In the genomic region with DNA sequence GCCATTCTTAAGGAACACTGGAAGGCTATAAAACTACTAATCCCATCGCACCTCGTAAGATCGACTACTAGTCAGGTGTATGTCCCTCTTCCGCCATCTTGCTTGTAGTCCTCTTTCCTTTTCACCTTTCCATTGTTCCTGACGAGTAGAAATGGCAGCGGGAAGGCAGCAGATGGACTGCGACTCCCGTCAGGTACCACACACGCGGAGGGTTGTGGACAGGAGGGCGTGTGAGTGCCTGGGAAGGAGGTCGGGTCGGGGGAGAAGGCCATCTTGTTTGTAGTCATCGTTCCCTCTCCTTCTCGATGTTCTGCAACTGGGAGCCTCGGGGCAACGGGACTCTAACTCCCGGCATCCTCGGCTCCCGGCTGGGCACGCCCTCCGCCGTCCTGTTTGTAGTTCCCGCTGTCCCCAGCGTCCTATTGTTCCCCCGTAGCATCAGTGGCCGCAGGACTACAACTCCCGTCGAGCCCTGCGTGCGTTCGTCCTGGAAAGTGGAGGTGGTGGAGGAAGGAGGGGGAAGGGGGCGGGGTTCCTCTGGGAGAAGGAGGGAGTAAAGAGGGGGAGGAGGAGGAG, we compare ENCODE assay signal across 8 cellular contexts.
DNase-seq lines count a peak whose midpoint lies in the region; ATAC-seq and TF ChIP-seq lines count a peak whose summit lies in the region.

No MANE protein-coding gene starts in this region.

- no peaks in the 10 kb centered on the region for H3K27me3 ChIP-seq in iPS-18a (ENCODE audit: control insufficient read depth, insufficient read depth, low read length)

- H3K9me3 ChIP-seq in iPS-18a (ENCODE audit: control insufficient read depth, low read depth, low read length), result no peaks in the 10 kb centered on the region

- no peak for TF ChIP-seq CTCF in VCaP (conservative IDR thresholded peaks at IDR 0.05)

- H3K36me3 ChIP-seq in iPS-18a (ENCODE audit: control insufficient read depth, low read depth, low read length), result peaks cover 7% of the 10 kb centered on the region

- DNase-seq in ACHN (peak; percentile 100), NCI-H2196 treated with DMSO at 0.1 percent for 48 hours (lab: John Stamatoyannopoulos, UW; ENCODE audit: unreplicated experiment) (peak; percentile 99), T47D (ENCODE audit: low read depth in 1 of 2, low spot score in 1 of 2) (peak; percentile 88 to 100), skeletal muscle cell (ENCODE audit: low read depth) (peak; percentile 99)

- peak; percentile 71 for ATAC-seq in GM18907 (IDR thresholded peaks at IDR 0.05; ENCODE audit: unreplicated experiment)
- peak; percentile 64 for ATAC-seq in HG03159 (IDR thresholded peaks at IDR 0.05; ENCODE audit: unreplicated experiment)

- H3K27ac ChIP-seq in VCaP, result peak overlapping the region; percentile 89
- H3K27ac ChIP-seq in iPS-18a (ENCODE audit: low read length), result peak overlapping the region; percentile 88

- peak overlapping the region; percentile 74 for H3K9ac ChIP-seq in iPS-18a (ENCODE audit: low read length)

- H3K4me1 ChIP-seq in iPS-18a (ENCODE audit: control insufficient read depth, low read depth, low read length), result no peaks in the 10 kb centered on the region

- H3K4me3 ChIP-seq in iPS-18a (ENCODE audit: low read length), result peak overlapping the region; percentile 63
- H3K4me3 ChIP-seq in skeletal muscle cell (ENCODE audit: low read depth, low read length), result peak overlapping the region; percentile 62

- in situ Hi-C loops in ACHN (cut with HindIII; ENCODE audit: low pct_ligation_motif_present, low pct_unique_long_range_greater_than_20kb, low sequenced_read_pairs), result no loop called here
- in situ Hi-C loops in T47D (cut with HindIII; ENCODE audit: low pct_unique_long_range_greater_than_20kb, low sequenced_read_pairs), result no loop called here

Comparison
In these comparisons a context has a peak if more than half of its experiments do, and no peak if none do; other contexts are left out.
1. Peak in every context shown above with its lines: DNase-seq, ATAC-seq, H3K4me3 ChIP-seq and H3K27ac ChIP-seq.